ENCODE assay signal across 16 cellular contexts in the genomic region with DNA sequence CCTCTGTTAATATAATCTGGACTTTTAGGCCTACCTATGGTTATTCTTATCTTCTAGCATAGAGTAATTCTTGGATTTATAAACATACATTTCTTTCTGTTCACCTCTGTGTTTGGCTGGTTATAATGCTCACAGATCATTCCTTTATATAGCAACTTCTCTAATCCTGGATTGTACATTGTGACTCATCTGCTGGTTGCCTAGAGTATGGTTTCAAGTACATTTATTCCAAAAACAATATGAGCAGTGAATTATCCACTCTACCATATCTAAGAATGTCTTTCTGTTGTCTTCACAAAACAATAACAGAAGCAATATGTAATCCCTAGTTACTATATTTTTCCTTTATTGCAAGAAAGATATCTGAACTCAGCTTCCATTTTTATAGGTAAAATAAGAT. TPM values are rescaled to one million over a fixed set of nuclear protein-coding genes. Genes with fewer than 3 reads are reported as not detected.
DNase-seq lines count a peak whose midpoint lies in the region; ATAC-seq, FAIRE-seq and TF ChIP-seq lines count a peak whose summit lies in the region.
"Had no signal": no experiment of that assay in that cellular context is flagged by ENCODE, and none has a peak within 500 bp of the region (broad histone marks: within the 10 kb centered on the region; RNA-seq: fewer than 3 reads in every experiment).

No MANE protein-coding gene starts in this region.

- no peak overlapping the region for H2AFZ ChIP-seq in PC-3 (ENCODE audit: low read length)
- no peak overlapping the region for H2AFZ ChIP-seq in endothelial cell of umbilical vein (ENCODE audit: low read depth, low read length)
- H2AFZ ChIP-seq: neural progenitor cell had no signal

- dilution Hi-C loops in endothelial cell of umbilical vein (cut with MboI; ENCODE audit: extremely low pct_ligation_motif_present, low sequenced_read_pairs) = no loop called here

- no peaks in the 10 kb centered on the region for H3F3A ChIP-seq in PC-3 (ENCODE audit: low read length, unreplicated experiment)

- H3K9me3 ChIP-seq in PC-3 (ENCODE audit: low read length) (no peaks in the 10 kb centered on the region), endothelial cell of umbilical vein (replicated peaks; ENCODE audit: control insufficient read depth, insufficient read depth, low read length) (no peaks in the 10 kb centered on the region)
- H3K9me3 ChIP-seq in CD8-positive, alpha-beta T cell (ENCODE audit: low read length) = no peaks in the 10 kb centered on the region

- no peaks in the 10 kb centered on the region for H3K36me3 Mint-ChIP-seq in CD8-positive, alpha-beta T cell
- H3K36me3 Mint-ChIP-seq: activated naive CD8-positive, alpha-beta T cell treated with anti-CD3 and anti-CD28 coated beads for 36 hours; WTC11 had no signal

- no peaks in the 10 kb centered on the region for H3K9me3 Mint-ChIP-seq in CD8-positive, alpha-beta T cell
- H3K9me3 Mint-ChIP-seq: activated naive CD8-positive, alpha-beta T cell treated with anti-CD3 and anti-CD28 coated beads for 36 hours had no signal

- H3K4me2 ChIP-seq in PC-3 (ENCODE audit: low read length) (no peak overlapping the region; the same call in 1 of the 2 replicates), endothelial cell of umbilical vein (ENCODE audit: insufficient read depth, low read length) (no peak overlapping the region)
- H3K4me2 ChIP-seq: neural progenitor cell had no signal

- BruUV-seq in PC-3 (replicated peaks; lab: Mats Ljungman, UMichigan) = no TSS peak
- BruUV-seq in endothelial cell of umbilical vein (replicated peaks; lab: Mats Ljungman, UMichigan) = no TSS peak

- POLR2A ChIA-PET in AG04449 (lab: Yijun Ruan, JAX) (no interaction called here), PC-3 (lab: Charles Lee; ENCODE audit: unreplicated experiment) (no interaction called here), endothelial cell of umbilical vein (lab: Charles Lee) (no interaction called here)
- POLR2A ChIA-PET in CD8-positive, alpha-beta T cell (lab: Charles Lee) = no interaction called here

- peaks cover 30% of the 10 kb centered on the region for H3K4me1 ChIP-seq in PC-3 (ENCODE audit: insufficient read depth, low read length)
- H3K4me1 ChIP-seq in endothelial cell of umbilical vein (ENCODE audit: control insufficient read depth, extremely low read depth, insufficient read depth, low read length) = peaks cover 4% of the 10 kb centered on the region
- H3K4me1 ChIP-seq in CD8-positive, alpha-beta T cell (ENCODE audit: insufficient read depth, low read length) = no peaks in the 10 kb centered on the region
- H3K4me1 ChIP-seq: neural progenitor cell had no signal

- no peaks in the 10 kb centered on the region for H3K4me1 Mint-ChIP-seq in CD8-positive, alpha-beta T cell (ENCODE audit: low read depth)
- H3K4me1 Mint-ChIP-seq: activated naive CD8-positive, alpha-beta T cell treated with anti-CD3 and anti-CD28 coated beads for 36 hours had no signal

- H3K79me2 ChIP-seq in PC-3 (ENCODE audit: low read length) (no peaks in the 10 kb centered on the region), endothelial cell of umbilical vein (ENCODE audit: control insufficient read depth, insufficient read depth, low read length) (no peaks in the 10 kb centered on the region)

- no peaks in the 10 kb centered on the region for H3K9me2 ChIP-seq in PC-3 (replicated peaks; ENCODE audit: low read length)

- TF ChIP-seq POLR2A in endothelial cell of umbilical vein (IDR thresholded peaks at IDR 0.05; ENCODE audit: low read depth, low read length) = no peak

- CTCF ChIA-PET in AG04449 (lab: Yijun Ruan, JAX) (interaction anchor here (0.9 to 1.9 kb wide), 2 partner anchors 9 to 61 kb away, joined by 4 to 14 read pairs; no protein-coding TSS in a partner anchor), PC-3 (lab: Charles Lee) (no interaction called here), endothelial cell of umbilical vein (lab: Charles Lee) (interaction anchor here (1.9 kb wide), 2 partner anchors 10 to 62 kb away, joined by 4 to 26 read pairs; no protein-coding TSS in a partner anchor)
- CTCF ChIA-PET in CD8-positive, alpha-beta T cell (lab: Charles Lee) = no interaction called here

- no peak overlapping the region for H3K27ac Mint-ChIP-seq in CD8-positive, alpha-beta T cell
- H3K27ac Mint-ChIP-seq: activated naive CD8-positive, alpha-beta T cell treated with anti-CD3 and anti-CD28 coated beads for 36 hours; neural progenitor cell; WTC11 had no signal

- H3K9ac ChIP-seq in PC-3 (ENCODE audit: low read length) (no peak overlapping the region), endothelial cell of umbilical vein (replicated peaks; ENCODE audit: extremely low read depth, insufficient read depth, low read length) (no peak overlapping the region)
- H3K9ac ChIP-seq: neural progenitor cell had no signal

- H3K27me3 ChIP-seq in PC-3 (ENCODE audit: low read length) (no peaks in the 10 kb centered on the region), endothelial cell of umbilical vein (ENCODE audit: control insufficient read depth in 2 of 2, insufficient read depth in 2 of 2, low read length in 2 of 2) (no peaks in the 10 kb centered on the region)
- no peaks in the 10 kb centered on the region for H3K27me3 ChIP-seq in CD8-positive, alpha-beta T cell (ENCODE audit: insufficient read depth, low read length)
- H3K27me3 ChIP-seq: dorsolateral prefrontal cortex, neural progenitor cell had no signal

- peak; percentile 86 for ATAC-seq in PC-3
- ATAC-seq in CD8-positive, alpha-beta T cell = no peak
- ATAC-seq: WTC11 had no signal

- no peak for FAIRE-seq in endothelial cell of umbilical vein (lab: Jason Lieb, UNC)

- H3K4me3 ChIP-seq in AG04449 (ENCODE audit: low read depth, low read length) (no peak overlapping the region), PC-3 (ENCODE audit: low read length) (no peak overlapping the region), endothelial cell of umbilical vein (replicated peaks in 1 of 3; ENCODE audit: insufficient read depth in 1 of 3, low read depth in 1 of 3, low read length in 3 of 3) (no peak overlapping the region)
- H3K4me3 ChIP-seq in CD8-positive, alpha-beta T cell (ENCODE audit: low read depth, low read length) = no peak overlapping the region
- H3K4me3 ChIP-seq: dorsolateral prefrontal cortex, neural progenitor cell had no signal

- intact Hi-C loops in PC-3 (cut with micrococcal nuclease) (no loop called here), endothelial cell of umbilical vein (cut with micrococcal nuclease) (no loop called here)
- intact Hi-C loops in CD8-positive, alpha-beta T cell (cut with DNase I, micrococcal nuclease) = no loop called here

- H3K27ac ChIP-seq in PC-3 (ENCODE audit: low read length) (no peak overlapping the region), endothelial cell of umbilical vein (ENCODE audit: insufficient read depth, low read depth, low read length) (no peak overlapping the region)
- no peak overlapping the region for H3K27ac ChIP-seq in CD8-positive, alpha-beta T cell (ENCODE audit: low read depth, low read length)
- H3K27ac ChIP-seq: neural progenitor cell had no signal

- peaks cover 20% of the 10 kb centered on the region for H3K27me3 Mint-ChIP-seq in CD8-positive, alpha-beta T cell (ENCODE audit: low read depth)

- no peak overlapping the region for H3K4me3 Mint-ChIP-seq in CD8-positive, alpha-beta T cell
- H3K4me3 Mint-ChIP-seq: activated naive CD8-positive, alpha-beta T cell treated with anti-CD3 and anti-CD28 coated beads for 36 hours; neural progenitor cell; WTC11 had no signal

- H4K20me1 ChIP-seq in PC-3 (ENCODE audit: low read length) (no peaks in the 10 kb centered on the region), endothelial cell of umbilical vein (replicated peaks; ENCODE audit: control insufficient read depth, extremely low read depth, insufficient read depth, low read length) (no peaks in the 10 kb centered on the region)

- H3K36me3 ChIP-seq in PC-3 (ENCODE audit: low read depth, low read length) (no peaks in the 10 kb centered on the region), endothelial cell of umbilical vein (ENCODE audit: control insufficient read depth in 2 of 2, extremely low read depth in 1 of 2, insufficient read depth in 2 of 2, low read length in 2 of 2) (no peaks in the 10 kb centered on the region)
- no peaks in the 10 kb centered on the region for H3K36me3 ChIP-seq in CD8-positive, alpha-beta T cell (ENCODE audit: insufficient read depth, low read length)
- H3K36me3 ChIP-seq: neural progenitor cell had no signal

- no peaks in the 10 kb centered on the region for H3K9me1 ChIP-seq in endothelial cell of umbilical vein (replicated peaks; ENCODE audit: control insufficient read depth, extremely low read depth, insufficient read depth, low read length)

- TF ChIP-seq CTCF in AG04449 (IDR thresholded peaks at IDR 0.05; ENCODE audit: insufficient read depth, low read length, missing control alignments) (no peak), PC-3 (conservative IDR thresholded peaks at IDR 0.05; ENCODE audit: low read depth, low read length) (no peak), endothelial cell of umbilical vein (IDR thresholded peaks at IDR 0.05; ENCODE audit: extremely low read depth in 1 of 2, insufficient read depth in 1 of 2, low read depth in 1 of 2, low read length in 2 of 2) (no peak)
- no peak for TF ChIP-seq CTCF in CD8-positive, alpha-beta T cell (IDR thresholded peaks at IDR 0.05)

- DNase-seq in AG04449 (ENCODE audit: low read depth, low spot score) (peak; percentile 42), PC-3 (peak; percentile 52), endothelial cell of umbilical vein (ENCODE audit: low read depth, low spot score) (peak; percentile 71), middle frontal gyrus (ENCODE audit: extremely low spot score, low spot score) (peak; percentile 7), NCI-H1105 (lab: John Stamatoyannopoulos, UW) (no peak)
- DNase-seq in CD8-positive, alpha-beta T cell = no peak
- no peak for DNase-seq in activated CD4-positive, alpha-beta T cell treated with anti-CD3 and anti-CD28 coated beads, Interleukin-2, amount 50 U/mL, for 1 hour
- no peak for DNase-seq in effector CD4-positive, alpha-beta T cell
- DNase-seq: activated naive CD8-positive, alpha-beta T cell treated with anti-CD3 and anti-CD28 coated beads for 36 hours; DMS79 treated with DMSO at 0.1 percent for 48 hours; dorsolateral prefrontal cortex; H7; NCI-H2081 treated with DMSO at 0.1 percent for 48 hours; trophoblast cell had no signal

TF ChIP-seq in endothelial cell of umbilical vein, 7 proteins besides CTCF, POLR2A, EP300 and RAD21 (continues in another document):
- TF ChIP-seq GATA2 (IDR thresholded peaks at IDR 0.05; ENCODE audit: insufficient read depth, insufficient read length, low read depth, low read length) = no peak
- peak; percentile 65 for TF ChIP-seq JUN (IDR thresholded peaks at IDR 0.05; ENCODE audit: borderline replicate concordance, insufficient read depth, insufficient read length, low read depth)

RNA-seq across cellular contexts. Expression of a gene that starts 35.3 kb away (rescaled TPM):
- total RNA-seq in PC-3 (2014; rRNA removed) (0.07 and 0.81 TPM in 2 replicates), endothelial cell of umbilical vein (1.1 and 1.2 TPM in 2 replicates)
- 0.11 and 0.23 TPM in 2 replicates for polyA plus RNA-seq in endothelial cell of umbilical vein
- polyA plus RNA-seq in endothelial cell of umbilical vein (2011; cell fraction: cytosol; rRNA removed) = 0.20 and 0.32 TPM in 2 replicates
- polyA plus RNA-seq in endothelial cell of umbilical vein (2011; cell fraction: nucleus; rRNA removed) = 0.45 and 0.51 TPM in 2 replicates
- polyA plus RNA-seq in endothelial cell of umbilical vein (2012) = 1.4 and 7.0 TPM in 2 replicates
- polyA minus RNA-seq in endothelial cell of umbilical vein = 0.17 and 0.42 TPM in 2 replicates
- polyA minus RNA-seq in endothelial cell of umbilical vein (2011; cell fraction: cytosol; rRNA and poly(A)+ RNA removed) = not detected
- 1.0 and 1.6 TPM in 2 replicates for polyA minus RNA-seq in endothelial cell of umbilical vein (2011; cell fraction: nucleus; rRNA and poly(A)+ RNA removed)
- under 1 TPM; 0.22 to 0.64 TPM for total RNA-seq in CD8-positive, alpha-beta T cell

Comparison
In these comparisons a context has a peak if more than half of its experiments do, and no peak if none do; other contexts are left out.
1. DNase-seq: peak in AG04449 (single experiment), PC-3 (single experiment), endothelial cell of umbilical vein (single experiment) and middle frontal gyrus (single experiment); none in CD8-positive, alpha-beta T cell (0 of 7), activated CD4-positive, alpha-beta T cell treated with anti-CD3 and anti-CD28 coated beads, Interleukin-2, amount 50 U/mL, for 1 hour (single experiment), NCI-H1105 (single experiment) and effector CD4-positive, alpha-beta T cell (single experiment).
2. CTCF ChIA-PET loops: an anchor here in AG04449 (0.9 to 1.9 kb wide) and endothelial cell of umbilical vein (1.9 kb wide); none called in PC-3 and CD8-positive, alpha-beta T cell.